Comparison of ENCODE assay signal across 21 cellular contexts in the genomic region with DNA sequence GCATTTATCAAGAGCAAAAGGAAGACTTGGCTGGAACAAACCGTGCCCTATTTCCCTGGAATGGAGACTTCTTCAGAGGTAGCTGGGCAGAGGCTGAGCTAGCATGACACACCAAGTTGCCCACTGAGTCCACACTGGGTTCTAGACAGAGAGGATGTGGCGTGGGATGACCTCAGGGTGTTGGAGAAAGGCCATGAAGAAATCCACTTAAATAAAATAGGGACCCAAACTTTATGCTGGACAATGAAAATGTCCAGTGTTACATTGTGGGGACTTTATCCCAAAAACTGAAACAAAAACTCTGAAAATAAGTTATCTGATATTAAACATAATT.
DNase-seq lines count a peak whose midpoint lies in the region; ATAC-seq, FAIRE-seq and TF ChIP-seq lines count a peak whose summit lies in the region.
"Had no signal": no experiment of that assay in that cellular context is flagged by ENCODE, and none has a peak within 500 bp of the region (broad histone marks: within the 10 kb centered on the region; RNA-seq: fewer than 3 reads in every experiment).

No MANE protein-coding gene starts in this region.

- H2BK12ac ChIP-seq in mesenchymal stem cell (ENCODE audit: low read length in 2 of 2): peak overlapping the region; percentile 79 to 95

- H3K9me3 ChIP-seq in mesenchymal stem cell (ENCODE audit: control insufficient read depth, low read length) (no peaks in the 10 kb centered on the region), sigmoid colon (no peaks in the 10 kb centered on the region), Peyer's patch (no peaks in the 10 kb centered on the region)

- H3K79me1 ChIP-seq in mesenchymal stem cell (replicated peaks; ENCODE audit: low read length, poor library complexity, severe bottlenecking): peaks cover 2% of the 10 kb centered on the region

- H3K4me2 ChIP-seq in mesenchymal stem cell (ENCODE audit: low read length, poor library complexity, severe bottlenecking): no peak overlapping the region

- peak overlapping the region; percentile 13 for H3K27ac ChIP-seq in mesenchymal stem cell (ENCODE audit: low read length, poor library complexity, severe bottlenecking)
- no peak overlapping the region for H3K27ac ChIP-seq in sigmoid colon
- no peak overlapping the region for H3K27ac ChIP-seq in Peyer's patch
- H3K27ac ChIP-seq: 22Rv1 had no signal

- H3K23ac ChIP-seq in mesenchymal stem cell (ENCODE audit: low read length in 2 of 2): no peak overlapping the region

- H2AK5ac ChIP-seq in mesenchymal stem cell (ENCODE audit: low read length, severe bottlenecking): peak overlapping the region; percentile 29

- no peak overlapping the region for H2BK15ac ChIP-seq in mesenchymal stem cell (ENCODE audit: low read depth, poor library complexity, severe bottlenecking)

- H4K91ac ChIP-seq in mesenchymal stem cell (ENCODE audit: low read length): peak overlapping the region; percentile 80

- H3K27ac Mint-ChIP-seq in chondrocyte (ENCODE audit: unreplicated experiment): peak overlapping the region; percentile 55
- H3K27ac Mint-ChIP-seq: CD4-positive, alpha-beta memory T cell had no signal

- no peak overlapping the region for H3K14ac ChIP-seq in mesenchymal stem cell (ENCODE audit: low read length in 2 of 2)

- H3K27me3 ChIP-seq in mesenchymal stem cell (ENCODE audit: control insufficient read depth in 1 of 2, insufficient read depth in 1 of 2, low read length in 2 of 2): peaks cover 0 to 42% of the 10 kb centered on the region in 2 experiments
- no peaks in the 10 kb centered on the region for H3K27me3 ChIP-seq in sigmoid colon
- H3K27me3 ChIP-seq in Peyer's patch: no peaks in the 10 kb centered on the region

- FAIRE-seq in RCC 7860 (lab: Jason Lieb, UNC): no peak
- FAIRE-seq: D721Med, GM12878 had no signal

- H3K36me3 ChIP-seq in mesenchymal stem cell (ENCODE audit: control insufficient read depth in 1 of 2, insufficient read depth in 2 of 2, low read depth in 1 of 2, low read length in 2 of 2): no peaks in the 10 kb centered on the region
- no peaks in the 10 kb centered on the region for H3K36me3 ChIP-seq in sigmoid colon
- no peaks in the 10 kb centered on the region for H3K36me3 ChIP-seq in Peyer's patch

- no peak for ATAC-seq in Right ventricle myocardium superior (ENCODE audit: poor library complexity)
- ATAC-seq: GM12878, PC-3 had no signal

- no peaks in the 10 kb centered on the region for H3K36me3 Mint-ChIP-seq in chondrocyte (ENCODE audit: low read depth)

- peak overlapping the region; percentile 90 for H4K8ac ChIP-seq in mesenchymal stem cell (ENCODE audit: low read length)

- H3K9ac ChIP-seq in mesenchymal stem cell (ENCODE audit: low read length): no peak overlapping the region

- TF ChIP-seq CTCF in chondrocyte (IDR thresholded peaks at IDR 0.05) (no peak), sigmoid colon (IDR thresholded peaks at IDR 0.05) (no peak), Peyer's patch (IDR thresholded peaks at IDR 0.05) (no peak)

- no peak overlapping the region for H2BK5ac ChIP-seq in mesenchymal stem cell (ENCODE audit: low read depth, low read length, poor library complexity, severe bottlenecking)

- intact Hi-C loops in Right ventricle myocardium superior (cut with DNase I) (no loop called here), sigmoid colon (cut with DNase I) (no loop called here)

- H3K4me3 ChIP-seq in mesenchymal stem cell (ENCODE audit: insufficient read depth in 1 of 2, low read depth in 1 of 2, low read length in 2 of 2) (no peak overlapping the region), sigmoid colon (no peak overlapping the region), Peyer's patch (no peak overlapping the region)
- H3K4me3 ChIP-seq: GM12878 had no signal

- no peaks in the 10 kb centered on the region for H3K27me3 Mint-ChIP-seq in chondrocyte (ENCODE audit: low read depth)

- no peak for TF ChIP-seq POLR2A in sigmoid colon (IDR thresholded peaks at IDR 0.05)
- TF ChIP-seq POLR2A in Peyer's patch (IDR thresholded peaks at IDR 0.05): no peak

- H2BK120ac ChIP-seq in mesenchymal stem cell (ENCODE audit: low read depth, low read length): peak overlapping the region; percentile 65

- H3K18ac ChIP-seq in mesenchymal stem cell (ENCODE audit: low read depth in 1 of 2, low read length in 2 of 2): peak overlapping the region in 1 of 2 experiments; percentile 78

- H3K4me1 Mint-ChIP-seq in chondrocyte (ENCODE audit: low read depth): peaks cover 39% of the 10 kb centered on the region
- H3K4me1 Mint-ChIP-seq: CD4-positive, alpha-beta memory T cell had no signal

- no peak for TF ChIP-seq EP300 in sigmoid colon (IDR thresholded peaks at IDR 0.05)

- 47% methylated on average over 1 of the region's 2 CpGs for WGBS in mesenchymal stem cell
- whole genome bisulfite sequencing in sigmoid colon, 2 donors: 64 to 70% methylated on average over 2 of the region's 2 CpGs

- no peak overlapping the region for H2AFZ ChIP-seq in mesenchymal stem cell (ENCODE audit: low read depth, low read length)

- DNase-seq in A172 (ENCODE audit: low spot score): peak; percentile 27
- peak; percentile 16 for DNase-seq in RCC 7860 (ENCODE audit: low spot score)
- no peak for DNase-seq in chondrocyte (ENCODE audit: low spot score)
- DNase-seq in mesenchymal stem cell: peak; percentile 49
- no peak for DNase-seq in Right ventricle myocardium superior
- DNase-seq in sigmoid colon: no peak
- no peak for DNase-seq in NCI-H526 treated with DMSO at 0.1 percent for 48 hours (lab: John Stamatoyannopoulos, UW)
- DNase-seq in Peyer's patch: no peak
- DNase-seq: CD4-positive, alpha-beta memory T cell; DMS79; GDM1; HCEC 1CT; KBM-7; NCI-H1436; NCI-H2029 treated with DMSO at 0.1 percent for 48 hours; NCI-H2171 treated with DMSO at 0.1 percent for 48 hours; NCI-H774; PC-3 had no signal

- H3K9me3 Mint-ChIP-seq in chondrocyte (ENCODE audit: low read depth): no peaks in the 10 kb centered on the region

- H3K4me1 ChIP-seq in mesenchymal stem cell (ENCODE audit: control insufficient read depth, insufficient read depth, low read depth, low read length) (peaks cover 4% of the 10 kb centered on the region), sigmoid colon (no peaks in the 10 kb centered on the region), Peyer's patch (no peaks in the 10 kb centered on the region)

- no peak overlapping the region for H3K4ac ChIP-seq in mesenchymal stem cell (ENCODE audit: low read depth in 1 of 2, low read length in 2 of 2)

- H3K4me3 Mint-ChIP-seq in chondrocyte (ENCODE audit: unreplicated experiment): no peak overlapping the region
- H3K4me3 Mint-ChIP-seq: CD4-positive, alpha-beta memory T cell had no signal

Comparison
In these comparisons a context has a peak if more than half of its experiments do, and no peak if none do; other contexts are left out.
1. DNase-seq: peak in A172 (single experiment), RCC 7860 (single experiment) and mesenchymal stem cell (single experiment); none in chondrocyte (single experiment), Right ventricle myocardium superior (single experiment), sigmoid colon (single experiment), NCI-H526 treated with DMSO at 0.1 percent for 48 hours (single experiment) and Peyer's patch (0 of 3).